Comparison of ENCODE assay signal across 6 cellular contexts in genomic region chr2:164474873-164475272, GRCh38.
"Had no signal": no experiment of that assay in that cellular context is flagged by ENCODE, and none has a peak within 500 bp of the region (broad histone marks: within the 10 kb centered on the region; RNA-seq: fewer than 3 reads in every experiment).

No MANE protein-coding gene starts in this region.

- DNase-seq: KBM-7, KG1 had no signal

- H3K4me2 ChIP-seq: KMS-11 had no signal

- H3K9ac ChIP-seq: KMS-11 had no signal

- H3K27ac ChIP-seq: HL-60, KMS-11 had no signal

- FAIRE-seq: HTR-8/SVneo, K562 had no signal

- H3K4me3 ChIP-seq: K562 had no signal

- ATAC-seq: K562 had no signal
